22 cellular contexts compared by ENCODE assay signal in genomic region chr6:5149160-5149559, GRCh38.
"Had no signal": no experiment of that assay in that cellular context is flagged by ENCODE, and none has a peak within 500 bp of the region (broad histone marks: within the 10 kb centered on the region; RNA-seq: fewer than 3 reads in every experiment).

No MANE protein-coding gene starts in this region.

- DNase-seq: KBM-7; NCI-H1092; NCI-H1105 treated with DMSO at 0.1 percent for 48 hours; NCI-H1436; NCI-H187; NCI-H2029; NCI-H2081 treated with DMSO at 0.1 percent for 48 hours; NCI-H2171; NCI-H226; NCI-H446; NCI-H510A; NCI-H524 treated with DMSO at 0.1 percent for 48 hours; NCI-H69; NCI-H774; NK-92 treated with Interleukin-12 subunit alpha and Interleukin-12 subunit beta, amount 100 ng/mL, for 24 hours; OCI-M1; PC-9; Peyer's patch; SHP77 treated with DMSO at 0.1 percent for 48 hours; SJCRH30 had no signal

- H3K36me3 ChIP-seq: Peyer's patch, SJCRH30 had no signal

- H3K9me3 ChIP-seq: Peyer's patch, SJCRH30 had no signal

- H3K4me1 ChIP-seq: Peyer's patch, SJCRH30 had no signal

- H3K27ac ChIP-seq: PC-9, Peyer's patch, SJCRH30 had no signal

- H3K27me3 ChIP-seq: Peyer's patch, SJCRH30 had no signal

- H3K4me3 ChIP-seq: PC-9, Peyer's patch, SJCRH30 had no signal

- ATAC-seq: Right ventricle myocardium inferior, SK-N-SH treated with all-trans-retinoic acid at 6 μM for 48 hours had no signal

- H3K4me2 ChIP-seq: PC-9 had no signal

- H2AFZ ChIP-seq: PC-9 had no signal
